8 cellular contexts compared by ENCODE assay signal in the genomic region with DNA sequence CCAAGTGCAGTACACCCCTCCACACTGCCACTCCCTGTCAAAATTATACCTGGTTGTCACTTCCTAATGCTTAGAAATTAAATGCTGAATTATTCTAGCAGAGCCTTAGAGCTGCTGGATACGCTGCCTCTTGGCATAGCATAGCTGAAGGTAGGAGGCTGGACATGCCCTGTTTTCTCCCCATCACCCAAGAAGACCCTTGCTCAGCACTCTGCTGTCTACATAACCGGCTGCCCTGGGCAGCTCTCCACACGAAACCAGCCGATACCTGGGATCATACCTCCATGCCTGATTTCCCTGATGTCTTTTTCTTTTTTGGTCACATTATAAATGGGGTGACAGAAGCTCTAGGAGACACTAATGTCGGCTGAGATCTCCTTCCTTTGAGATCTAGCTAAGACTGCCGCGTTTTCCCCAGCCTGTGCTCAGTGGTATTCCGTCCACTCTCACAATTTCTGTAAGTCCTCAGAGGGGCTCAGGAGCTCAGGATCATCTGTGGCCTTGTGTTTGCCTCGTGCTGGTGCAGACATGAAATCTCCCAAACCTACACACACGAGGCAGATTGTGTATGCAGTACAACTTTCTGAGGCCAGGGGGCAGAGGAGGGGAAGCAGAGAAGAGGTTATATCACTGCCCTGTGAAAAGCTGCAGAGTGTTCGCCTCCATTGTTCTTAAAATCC. TPM values are rescaled to one million over a fixed set of nuclear protein-coding genes. Genes with fewer than 3 reads are reported as not detected.
A peak's percentile ranks its signal among the peaks of the same experiment; 100 is the strongest.
DNase-seq lines count a peak whose midpoint lies in the region; ATAC-seq and TF ChIP-seq lines count a peak whose summit lies in the region.

No MANE protein-coding gene starts in this region.

- H3K4me1 ChIP-seq in smooth muscle cell (ENCODE audit: low read depth): no peaks in the 10 kb centered on the region

- H3K79me2 ChIP-seq in smooth muscle cell (ENCODE audit: low read depth): no peaks in the 10 kb centered on the region

- H3K9me3 ChIP-seq in smooth muscle cell (replicated peaks; ENCODE audit: low read depth): no peaks in the 10 kb centered on the region

- no peaks in the 10 kb centered on the region for H3F3A ChIP-seq in smooth muscle cell (ENCODE audit: low read depth)

- no peak overlapping the region for H3K4me2 ChIP-seq in smooth muscle cell

- ATAC-seq in GM18867 (IDR thresholded peaks at IDR 0.05; ENCODE audit: unreplicated experiment) (peak; percentile 68), GM21515 (IDR thresholded peaks at IDR 0.05; ENCODE audit: unreplicated experiment) (no peak)

- DNase-seq in AG08396 (ENCODE audit: low spot score): peak; percentile 68
- peak; percentile 80 for DNase-seq in NCI-H1694 treated with DMSO at 0.1 percent for 48 hours (lab: John Stamatoyannopoulos, UW)
- peak; percentile 71 for DNase-seq in SW480 (ENCODE audit: low spot score)
- DNase-seq in astrocyte of the cerebellum (ENCODE audit: low read depth): peak; percentile 42
- DNase-seq in iPS DF 19.7 (ENCODE audit: low read depth, low spot score): peak; percentile 30
- no peak for DNase-seq in smooth muscle cell (lab: John Stamatoyannopoulos, UW; ENCODE audit: unreplicated experiment)

- H4K20me1 ChIP-seq in smooth muscle cell (ENCODE audit: low read depth): no peaks in the 10 kb centered on the region

- no peaks in the 10 kb centered on the region for H3K36me3 ChIP-seq in smooth muscle cell (ENCODE audit: low read depth)

- 65% methylated on average over 11 of the region's 11 CpGs for WGBS in smooth muscle cell (ENCODE audit: low lambda C conversion rate)

- H3K27me3 ChIP-seq in smooth muscle cell (ENCODE audit: low read depth): no peaks in the 10 kb centered on the region

- no peak overlapping the region for H3K4me3 ChIP-seq in astrocyte of the cerebellum (ENCODE audit: low read depth, low read length)
- H3K4me3 ChIP-seq in smooth muscle cell: no peak overlapping the region

- in situ Hi-C loops in astrocyte of the cerebellum (cut with HindIII; ENCODE audit: low sequenced_read_pairs): no loop called here

- H2AFZ ChIP-seq in smooth muscle cell (ENCODE audit: low read depth): no peak overlapping the region

- H3K27ac ChIP-seq in smooth muscle cell (ENCODE audit: low read depth): no peak overlapping the region

- TF ChIP-seq CTCF in astrocyte of the cerebellum (IDR thresholded peaks at IDR 0.05; ENCODE audit: low read depth, low read length, missing control alignments) (peak; percentile 88), smooth muscle cell (IDR thresholded peaks at IDR 0.05; ENCODE audit: borderline replicate concordance, insufficient read depth, poor library complexity, severe bottlenecking) (peak; percentile 59)

- no peak overlapping the region for H3K9ac ChIP-seq in smooth muscle cell (ENCODE audit: low read depth)

RNA-seq across cellular contexts. Expression of a gene that starts 13.5 kb away (rescaled TPM):
- total RNA-seq in smooth muscle cell: 0.40 TPM in 1 of 2 replicates, not detected in the other
- polyA plus RNA-seq in smooth muscle cell: 0.24 and 0.31 TPM in 2 replicates

RNA-seq across cellular contexts. Expression of a gene that starts 30.4 kb away (rescaled TPM):
- 7.2 and 7.5 TPM in 2 replicates for total RNA-seq in smooth muscle cell
- polyA plus RNA-seq in smooth muscle cell: 1.0 and 3.3 TPM in 2 replicates

RNA-seq across cellular contexts. Expression of a gene that starts 36.1 kb away (rescaled TPM):
- total RNA-seq in smooth muscle cell: 43.7 and 47.2 TPM in 2 replicates
- polyA plus RNA-seq in smooth muscle cell: 20.8 and 21.7 TPM in 2 replicates

RNA-seq across cellular contexts. Expression of a gene that starts 54.0 kb away (rescaled TPM):
- 332 and 402 TPM in 2 replicates for total RNA-seq in smooth muscle cell
- 404 and 454 TPM in 2 replicates for polyA plus RNA-seq in smooth muscle cell
